19 cellular contexts compared by ENCODE assay signal in the genomic region with DNA sequence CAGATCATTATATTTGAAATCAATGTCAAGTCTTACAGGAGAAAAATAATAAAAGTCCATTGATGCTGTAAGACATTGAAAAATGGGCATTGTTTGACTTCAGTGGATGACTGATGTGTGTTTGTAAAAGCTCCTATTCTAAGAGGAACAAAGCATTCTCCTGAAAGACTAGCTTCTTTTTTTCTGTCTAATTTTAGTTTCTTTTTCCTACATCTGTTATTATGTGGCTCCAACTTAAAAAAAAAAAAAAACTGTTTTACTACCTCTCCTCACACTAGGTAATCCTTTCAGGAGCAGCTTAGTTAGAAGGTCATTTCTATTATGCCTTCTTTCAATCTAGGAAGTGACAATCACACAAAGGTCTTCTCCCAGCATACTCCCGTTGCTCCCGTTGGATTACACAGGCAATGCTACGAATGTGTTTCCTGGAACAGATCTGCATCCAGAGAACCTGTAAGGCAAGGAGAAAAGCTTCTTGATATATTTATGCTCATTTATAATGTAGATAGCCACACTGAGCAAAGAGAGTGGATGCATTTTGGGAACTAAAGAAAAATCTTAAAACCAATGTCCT.
DNase-seq lines count a peak whose midpoint lies in the region; ATAC-seq and TF ChIP-seq lines count a peak whose summit lies in the region.
"Had no signal": no experiment of that assay in that cellular context is flagged by ENCODE, and none has a peak within 500 bp of the region (broad histone marks: within the 10 kb centered on the region; RNA-seq: fewer than 3 reads in every experiment).

No MANE protein-coding gene starts in this region.

- H3K4me1 Mint-ChIP-seq in endodermal cell, result no peaks in the 10 kb centered on the region
- peaks cover 6% of the 10 kb centered on the region for H3K4me1 Mint-ChIP-seq in neural progenitor cell
- no peaks in the 10 kb centered on the region for H3K4me1 Mint-ChIP-seq in immature natural killer cell
- no peaks in the 10 kb centered on the region for H3K4me1 Mint-ChIP-seq in WTC11
- H3K4me1 Mint-ChIP-seq: B cell, CD14-positive monocyte had no signal

- WGBS in endodermal cell (ENCODE audit: insufficient coverage in 1 of 2, insufficient read length in 1 of 2), 2 experiments, result 88% methylated on average over 3 of the region's 3 CpGs; no CpG with 5 or more reads in 1 of the 2 experiments

- H4K20me1 ChIP-seq in neural progenitor cell (ENCODE audit: low read depth), result no peaks in the 10 kb centered on the region

- no peak overlapping the region for H3K9ac ChIP-seq in endodermal cell (ENCODE audit: extremely low read depth, low read length, poor library complexity, severe bottlenecking)
- no peak overlapping the region for H3K9ac ChIP-seq in neural progenitor cell
- H3K9ac ChIP-seq: GM23248 had no signal

- H3K27ac ChIP-seq in endodermal cell (ENCODE audit: low read depth, low read length), result peak overlapping the region; percentile 27
- H3K27ac ChIP-seq in neural progenitor cell, result no peak overlapping the region
- H3K27ac ChIP-seq: A549, GM23248, PC-9 had no signal

- CTCF ChIA-PET in WTC11 (lab: Charles Lee), result interaction anchor here (1.0 kb wide), 1 partner anchor 85 kb away, joined by 3 read pairs; no protein-coding TSS in a partner anchor

- TF ChIP-seq CTCF in endodermal cell (conservative IDR thresholded peaks at IDR 0.05) (no peak), neural progenitor cell (IDR thresholded peaks at IDR 0.05) (no peak), WTC11 (IDR thresholded peaks at IDR 0.05) (no peak)

- no peak overlapping the region for H3K4me3 ChIP-seq in HAP-1
- no peak overlapping the region for H3K4me3 ChIP-seq in endodermal cell (ENCODE audit: low read length)
- no peak overlapping the region for H3K4me3 ChIP-seq in neural progenitor cell
- H3K4me3 ChIP-seq: A549, GM23248, PC-9 had no signal

- H3K4me3 Mint-ChIP-seq in endodermal cell (no peak overlapping the region), neural progenitor cell (no peak overlapping the region), immature natural killer cell (no peak overlapping the region), WTC11 (no peak overlapping the region)
- H3K4me3 Mint-ChIP-seq: B cell, CD14-positive monocyte had no signal

- DNase-seq in HAP-1 (ENCODE audit: low spot score in 2 of 2), result peak; percentile 75 to 99
- DNase-seq in NCI-H69 (lab: John Stamatoyannopoulos, UW), result peak; percentile 62
- DNase-seq in endodermal cell, result no peak
- DNase-seq in neural progenitor cell (ENCODE audit: low spot score), result peak; percentile 14
- no peak for DNase-seq in immature natural killer cell
- DNase-seq in GDM1 (lab: John Stamatoyannopoulos, UW), result no peak
- no peak for DNase-seq in WTC11 (ENCODE audit: low spot score)
- DNase-seq: GM23248, KG1, NCI-H1092 treated with DMSO at 0.1 percent for 48 hours, NCI-H1436 treated with DMSO at 0.1 percent for 48 hours, NCI-H226, NCI-H510A treated with DMSO at 0.1 percent for 48 hours, PC-9, RPMI8226, SHP77 had no signal

- H3F3A ChIP-seq in neural progenitor cell (ENCODE audit: low read depth), result no peaks in the 10 kb centered on the region

- H3K4me2 ChIP-seq in neural progenitor cell, result no peak overlapping the region
- H3K4me2 ChIP-seq: A549, PC-9 had no signal

- no peak overlapping the region for H2AFZ ChIP-seq in neural progenitor cell (replicated peaks)
- H2AFZ ChIP-seq: GM23248, PC-9 had no signal

- no peak for ATAC-seq in WTC11
- ATAC-seq: A549 had no signal

- H3K4me1 ChIP-seq in HAP-1 (peaks cover 28% of the 10 kb centered on the region), endodermal cell (ENCODE audit: control insufficient read depth, insufficient read depth, low read length) (no peaks in the 10 kb centered on the region), neural progenitor cell (peaks cover 9% of the 10 kb centered on the region)
- H3K4me1 ChIP-seq: A549 had no signal

- POLR2A ChIA-PET in WTC11 (lab: Charles Lee), result interaction anchor here (0.6 kb wide), 1 partner anchor 18 kb away, joined by 3 read pairs; no protein-coding TSS in a partner anchor

- H3K27me3 Mint-ChIP-seq in endodermal cell (ENCODE audit: insufficient read depth), result no peaks in the 10 kb centered on the region
- H3K27me3 Mint-ChIP-seq in neural progenitor cell (ENCODE audit: insufficient read depth, low read depth), result no peaks in the 10 kb centered on the region
- H3K27me3 Mint-ChIP-seq in immature natural killer cell (ENCODE audit: low read depth in 3 of 3), result peaks cover 0 to 2% (median 0%) of the 10 kb centered on the region in 3 donors
- H3K27me3 Mint-ChIP-seq in WTC11 (ENCODE audit: low read depth), result no peaks in the 10 kb centered on the region; the same call in 1 of the 2 replicates
- H3K27me3 Mint-ChIP-seq: B cell had no signal

- H3K36me3 Mint-ChIP-seq in endodermal cell (ENCODE audit: low read depth), result no peaks in the 10 kb centered on the region
- no peaks in the 10 kb centered on the region for H3K36me3 Mint-ChIP-seq in neural progenitor cell
- no peaks in the 10 kb centered on the region for H3K36me3 Mint-ChIP-seq in immature natural killer cell
- H3K36me3 Mint-ChIP-seq in WTC11, result no peaks in the 10 kb centered on the region
- H3K36me3 Mint-ChIP-seq: CD14-positive monocyte had no signal

- H3K27me3 ChIP-seq in HAP-1 (ENCODE audit: low read depth), result no peaks in the 10 kb centered on the region
- no peaks in the 10 kb centered on the region for H3K27me3 ChIP-seq in endodermal cell (ENCODE audit: control insufficient read depth, insufficient read depth, low read length, poor library complexity, severe bottlenecking)
- no peaks in the 10 kb centered on the region for H3K27me3 ChIP-seq in neural progenitor cell

- no peaks in the 10 kb centered on the region for H3K79me2 ChIP-seq in neural progenitor cell (ENCODE audit: low read depth)

- H3K9me3 ChIP-seq in HAP-1 (no peaks in the 10 kb centered on the region), endodermal cell (ENCODE audit: control insufficient read depth, low read length) (peaks cover 15% of the 10 kb centered on the region), neural progenitor cell (ENCODE audit: low read depth) (no peaks in the 10 kb centered on the region)
- H3K9me3 ChIP-seq: A549 had no signal

- in situ Hi-C loops in HAP-1 (cut with MboI; ENCODE audit: low sequenced_read_pairs), result no loop called here

- H3K9me3 Mint-ChIP-seq in endodermal cell (peaks cover 8% of the 10 kb centered on the region), neural progenitor cell (no peaks in the 10 kb centered on the region), immature natural killer cell (no peaks in the 10 kb centered on the region), WTC11 (peaks cover 20% of the 10 kb centered on the region)

- H3K27ac Mint-ChIP-seq in endodermal cell (no peak overlapping the region), neural progenitor cell (no peak overlapping the region), immature natural killer cell (no peak overlapping the region), WTC11 (no peak overlapping the region)
- H3K27ac Mint-ChIP-seq: B cell, CD14-positive monocyte had no signal

- H3K36me3 ChIP-seq in HAP-1 (replicated peaks), result no peaks in the 10 kb centered on the region
- H3K36me3 ChIP-seq in endodermal cell (ENCODE audit: control insufficient read depth, insufficient read depth, low read length), result no peaks in the 10 kb centered on the region
- no peaks in the 10 kb centered on the region for H3K36me3 ChIP-seq in neural progenitor cell

TF ChIP-seq in WTC11, 78 proteins besides CTCF, POLR2A, EP300 and RAD21:
- TF ChIP-seq SMAD3 (CRISPR knock-in tag; IDR thresholded peaks at IDR 0.05; ENCODE audit: borderline replicate concordance) (no peak), ZBTB21 (CRISPR knock-in tag; IDR thresholded peaks at IDR 0.05; ENCODE audit: borderline replicate concordance) (no peak)

Comparison
In these comparisons a context has a peak if more than half of its experiments do, and no peak if none do; other contexts are left out.
1. DNase-seq: peak in HAP-1 (2 of 2), NCI-H69 (single experiment) and neural progenitor cell (single experiment); none in endodermal cell (single experiment), immature natural killer cell (0 of 3), GDM1 (single experiment) and WTC11 (single experiment).